Comparison of ENCODE assay signal across 26 cellular contexts in genomic region chr20:63364801-63365585, GRCh38. TPM values are rescaled to one million over a fixed set of nuclear protein-coding genes. Genes with fewer than 3 reads are reported as not detected.
"Had no signal": no experiment of that assay in that cellular context is flagged by ENCODE, and none has a peak within 500 bp of the region (broad histone marks: within the 10 kb centered on the region; RNA-seq: fewer than 3 reads in every experiment).

No MANE protein-coding gene starts in this region.

- H3K36me3 Mint-ChIP-seq: activated naive CD8-positive, alpha-beta T cell treated with anti-CD3 and anti-CD28 coated beads, Interleukin-2, amount 10 ng/mL, durations not matched to agents 7 days and 5 days; natural killer cell; type B pancreatic cell had no signal

- H3K27ac Mint-ChIP-seq: activated B cell treated with CpG ODN at 0.5 μM for 24 hours; activated CD4-positive, alpha-beta T cell treated with anti-CD3 and anti-CD28 coated beads, Interleukin-2, amount 10 ng/mL, durations not matched to agents 24 days and 14 days; activated naive CD8-positive, alpha-beta T cell treated with anti-CD3 and anti-CD28 coated beads, Interleukin-2, amount 10 ng/mL, durations not matched to agents 7 days and 5 days; dendritic cell treated with granulocyte-macrophage colony-stimulating factor and Interleukin-4, amounts not matched to agents 40 ng/mL and 50 ng/mL, for 4 days; natural killer cell; type B pancreatic cell had no signal

- H3K4me1 Mint-ChIP-seq: activated CD4-positive, alpha-beta T cell treated with anti-CD3 and anti-CD28 coated beads, Interleukin-2, amount 10 ng/mL, durations not matched to agents 24 days and 14 days; activated naive CD8-positive, alpha-beta T cell treated with anti-CD3 and anti-CD28 coated beads, Interleukin-2, amount 10 ng/mL, durations not matched to agents 7 days and 5 days; natural killer cell had no signal

- H3K4me3 ChIP-seq: left lung, skin epidermis had no signal

- ATAC-seq: foreskin keratinocyte; left lung; natural killer cell; stimulated activated naive B cell treated with anti-CD40 and anti-IgM and Interleukin-4, amounts not matched to agents 10 μg/mL and 1 μg/mL and 100 μg/mL, for 72 hours had no signal

- FAIRE-seq: TTC549 had no signal

- H3K4me3 Mint-ChIP-seq: activated B cell treated with CpG ODN at 0.5 μM for 24 hours; activated CD4-positive, alpha-beta T cell treated with anti-CD3 and anti-CD28 coated beads, Interleukin-2, amount 10 ng/mL, durations not matched to agents 24 days and 14 days; activated naive CD8-positive, alpha-beta T cell treated with anti-CD3 and anti-CD28 coated beads, Interleukin-2, amount 10 ng/mL, durations not matched to agents 7 days and 5 days; central memory CD8-positive, alpha-beta T cell; dendritic cell treated with granulocyte-macrophage colony-stimulating factor and Interleukin-4, amounts not matched to agents 40 ng/mL and 50 ng/mL, for 4 days; natural killer cell; stimulated activated naive B cell treated with anti-CD40 and anti-IgM and Interleukin-4, amounts not matched to agents 10 μg/mL and 1 μg/mL and 100 μg/mL, for 72 hours; type B pancreatic cell had no signal

- H3K9me3 Mint-ChIP-seq: activated B cell treated with CpG ODN at 0.5 μM for 24 hours; activated CD4-positive, alpha-beta T cell treated with anti-CD3 and anti-CD28 coated beads, Interleukin-2, amount 10 ng/mL, durations not matched to agents 24 days and 14 days; activated naive CD8-positive, alpha-beta T cell treated with anti-CD3 and anti-CD28 coated beads, Interleukin-2, amount 10 ng/mL, durations not matched to agents 7 days and 5 days; central memory CD8-positive, alpha-beta T cell; dendritic cell treated with granulocyte-macrophage colony-stimulating factor and Interleukin-4, amounts not matched to agents 40 ng/mL and 50 ng/mL, for 4 days; natural killer cell; stimulated activated naive B cell treated with anti-CD40 and anti-IgM and Interleukin-4, amounts not matched to agents 10 μg/mL and 1 μg/mL and 100 μg/mL, for 72 hours; type B pancreatic cell had no signal

- H3K4me1 ChIP-seq: foreskin keratinocyte, left lung had no signal

- DNase-seq: activated B cell treated with CpG ODN at 0.5 μM for 24 hours; activated CD4-positive, alpha-beta T cell treated with anti-CD3 and anti-CD28 coated beads, Interleukin-2, amount 10 ng/mL, durations not matched to agents 24 days and 14 days; activated naive CD4-positive, alpha-beta T cell; activated naive CD8-positive, alpha-beta T cell treated with anti-CD3 and anti-CD28 coated beads, Interleukin-2, amount 10 ng/mL, durations not matched to agents 7 days and 5 days; activated T-cell treated with anti-CD3 and anti-CD28 coated beads for 4 hours; brain microvascular endothelial cell; effector memory CD4-positive, alpha-beta T cell; foreskin keratinocyte; head of caudate nucleus; mesenchymal stem cell; natural killer cell; occipital lobe; stimulated activated CD4-positive, alpha-beta T cell treated with anti-CD3 and anti-CD28 coated beads, Interleukin-15, amount 100 ng/mL, for 24 hours; stimulated activated CD4-positive, alpha-beta T cell treated with anti-CD3 and anti-CD28 coated beads, Interleukin-4, amount 100 ng/mL, for 1 hour; stimulated activated naive B cell treated with anti-CD40 and anti-IgM and Interleukin-4, amounts not matched to agents 10 μg/mL and 1 μg/mL and 100 μg/mL, for 72 hours had no signal

- H3K9me3 ChIP-seq: left lung had no signal

- H3K36me3 ChIP-seq: brain microvascular endothelial cell, left lung had no signal

- H3K27ac ChIP-seq: brain microvascular endothelial cell, foreskin keratinocyte, left lung, skin epidermis had no signal

RNA-seq across cellular contexts. Expression of gene CHRNA4, which starts 3.8 kb away (rescaled TPM):
- total RNA-seq: activated B cell treated with CpG ODN at 0.5 μM for 24 hours; activated CD4-positive, alpha-beta T cell treated with anti-CD3 and anti-CD28 coated beads, Interleukin-2, amount 10 ng/mL, durations not matched to agents 24 days and 14 days; activated CD8-positive, alpha-beta memory T cell treated with anti-CD3 and anti-CD28 coated beads for 36 hours; activated naive CD8-positive, alpha-beta T cell treated with anti-CD3 and anti-CD28 coated beads, Interleukin-2, amount 10 ng/mL, durations not matched to agents 7 days and 5 days; foreskin keratinocyte; left lung; mucosa of gallbladder; natural killer cell; posterior vena cava; subcutaneous adipose tissue; T-helper 2 cell treated with Interferon-gamma antibody and Interleukin-4, amounts not matched to agents 100 ng/mL and 5 ng/mL, for 36 hours had no signal
- polyA plus RNA-seq: foreskin keratinocyte had no signal
